1 cellular context compared by ENCODE assay signal in genomic region chr12:48002179-48002601, GRCh38.
TF ChIP-seq lines count a peak whose summit lies in the region.

No MANE protein-coding gene starts in this region.

TF ChIP-seq in HepG2, 621 proteins besides CTCF, POLR2A, EP300 and RAD21 (continues in another document):
- TF ChIP-seq FOXM1 (CRISPR knock-in tag; IDR thresholded peaks at IDR 0.05) (no peak), ZNF674 (CRISPR knock-in tag; IDR thresholded peaks at IDR 0.05; ENCODE audit: low read depth) (no peak), ZSCAN12 (CRISPR knock-in tag; IDR thresholded peaks at IDR 0.05) (no peak), ZHX1 (CRISPR knock-in tag; IDR thresholded peaks at IDR 0.05; ENCODE audit: low read depth) (0 out of 2 replicates have a peak, but pooled peaks have one; percentile 19), KAT7 (CRISPR knock-in tag; IDR thresholded peaks at IDR 0.05; ENCODE audit: borderline replicate concordance) (no peak), PHF5A (CRISPR knock-in tag; IDR thresholded peaks at IDR 0.05; ENCODE audit: low read depth, unreplicated experiment) (no peak), TERF1 (CRISPR knock-in tag; IDR thresholded peaks at IDR 0.05) (no peak), RELA (CRISPR knock-in tag; IDR thresholded peaks at IDR 0.05) (no peak), IRX3 (CRISPR knock-in tag; IDR thresholded peaks at IDR 0.05; ENCODE audit: borderline replicate concordance, low read depth) (no peak), KDM5A (IDR thresholded peaks at IDR 0.05; ENCODE audit: borderline replicate concordance, low read length) (no peak), SP4 (CRISPR knock-in tag; IDR thresholded peaks at IDR 0.05) (no peak), SP5 (CRISPR knock-in tag; IDR thresholded peaks at IDR 0.05; ENCODE audit: borderline replicate concordance, low read depth) (no peak), XRCC5 (optimal IDR thresholded peaks at IDR 0.05; ENCODE audit: low read length) (peak; percentile 23), MXD1 (CRISPR knock-in tag; IDR thresholded peaks at IDR 0.05) (no peak), HOXA3 (CRISPR knock-in tag; IDR thresholded peaks at IDR 0.05) (no peak), TBL1XR1 (IDR thresholded peaks at IDR 0.05; ENCODE audit: borderline replicate concordance, low read length, partially characterized antibody) (no peak), JUN (CRISPR knock-in tag; IDR thresholded peaks at IDR 0.05) (no peak), ADNP (CRISPR knock-in tag; IDR thresholded peaks at IDR 0.05) (no peak), THAP8 (CRISPR knock-in tag; IDR thresholded peaks at IDR 0.05; ENCODE audit: borderline replicate concordance) (no peak), MED13 (CRISPR knock-in tag; IDR thresholded peaks at IDR 0.05) (no peak), LRRFIP1 (CRISPR knock-in tag; conservative IDR thresholded peaks at IDR 0.05) (no peak), STAT6 (CRISPR knock-in tag; IDR thresholded peaks at IDR 0.05; ENCODE audit: borderline replicate concordance) (no peak), ZFY (CRISPR knock-in tag; IDR thresholded peaks at IDR 0.05) (0 out of 2 replicates have a peak, but pooled peaks have one; percentile 10), MTF2 (CRISPR knock-in tag; IDR thresholded peaks at IDR 0.05; ENCODE audit: borderline replicate concordance) (0 out of 2 replicates have a peak, but pooled peaks have one; percentile 14), ZFP37 (CRISPR knock-in tag; IDR thresholded peaks at IDR 0.05; ENCODE audit: borderline replicate concordance) (no peak)
- TF ChIP-seq, protein P1, sequence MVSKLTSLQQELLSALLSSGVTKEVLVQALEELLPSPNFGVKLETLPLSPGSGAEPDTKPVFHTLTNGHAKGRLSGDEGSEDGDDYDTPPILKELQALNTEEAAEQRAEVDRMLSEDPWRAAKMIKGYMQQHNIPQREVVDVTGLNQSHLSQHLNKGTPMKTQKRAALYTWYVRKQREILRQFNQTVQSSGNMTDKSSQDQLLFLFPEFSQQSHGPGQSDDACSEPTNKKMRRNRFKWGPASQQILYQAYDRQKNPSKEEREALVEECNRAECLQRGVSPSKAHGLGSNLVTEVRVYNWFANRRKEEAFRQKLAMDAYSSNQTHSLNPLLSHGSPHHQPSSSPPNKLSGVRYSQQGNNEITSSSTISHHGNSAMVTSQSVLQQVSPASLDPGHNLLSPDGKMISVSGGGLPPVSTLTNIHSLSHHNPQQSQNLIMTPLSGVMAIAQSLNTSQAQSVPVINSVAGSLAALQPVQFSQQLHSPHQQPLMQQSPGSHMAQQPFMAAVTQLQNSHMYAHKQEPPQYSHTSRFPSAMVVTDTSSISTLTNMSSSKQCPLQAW (CRISPR knock-in tag; IDR thresholded peaks at IDR 0.05) = no peak
- TF ChIP-seq, protein P2, sequence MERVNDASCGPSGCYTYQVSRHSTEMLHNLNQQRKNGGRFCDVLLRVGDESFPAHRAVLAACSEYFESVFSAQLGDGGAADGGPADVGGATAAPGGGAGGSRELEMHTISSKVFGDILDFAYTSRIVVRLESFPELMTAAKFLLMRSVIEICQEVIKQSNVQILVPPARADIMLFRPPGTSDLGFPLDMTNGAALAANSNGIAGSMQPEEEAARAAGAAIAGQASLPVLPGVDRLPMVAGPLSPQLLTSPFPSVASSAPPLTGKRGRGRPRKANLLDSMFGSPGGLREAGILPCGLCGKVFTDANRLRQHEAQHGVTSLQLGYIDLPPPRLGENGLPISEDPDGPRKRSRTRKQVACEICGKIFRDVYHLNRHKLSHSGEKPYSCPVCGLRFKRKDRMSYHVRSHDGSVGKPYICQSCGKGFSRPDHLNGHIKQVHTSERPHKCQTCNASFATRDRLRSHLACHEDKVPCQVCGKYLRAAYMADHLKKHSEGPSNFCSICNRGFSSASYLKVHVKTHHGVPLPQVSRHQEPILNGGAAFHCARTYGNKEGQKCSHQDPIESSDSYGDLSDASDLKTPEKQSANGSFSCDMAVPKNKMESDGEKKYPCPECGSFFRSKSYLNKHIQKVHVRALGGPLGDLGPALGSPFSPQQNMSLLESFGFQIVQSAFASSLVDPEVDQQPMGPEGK (CRISPR knock-in tag; IDR thresholded peaks at IDR 0.05) = no peak
- TF ChIP-seq, protein P3, sequence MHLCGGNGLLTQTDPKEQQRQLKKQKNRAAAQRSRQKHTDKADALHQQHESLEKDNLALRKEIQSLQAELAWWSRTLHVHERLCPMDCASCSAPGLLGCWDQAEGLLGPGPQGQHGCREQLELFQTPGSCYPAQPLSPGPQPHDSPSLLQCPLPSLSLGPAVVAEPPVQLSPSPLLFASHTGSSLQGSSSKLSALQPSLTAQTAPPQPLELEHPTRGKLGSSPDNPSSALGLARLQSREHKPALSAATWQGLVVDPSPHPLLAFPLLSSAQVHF (CRISPR knock-in tag; IDR thresholded peaks at IDR 0.05) = no peak
- TF ChIP-seq, protein P4, sequence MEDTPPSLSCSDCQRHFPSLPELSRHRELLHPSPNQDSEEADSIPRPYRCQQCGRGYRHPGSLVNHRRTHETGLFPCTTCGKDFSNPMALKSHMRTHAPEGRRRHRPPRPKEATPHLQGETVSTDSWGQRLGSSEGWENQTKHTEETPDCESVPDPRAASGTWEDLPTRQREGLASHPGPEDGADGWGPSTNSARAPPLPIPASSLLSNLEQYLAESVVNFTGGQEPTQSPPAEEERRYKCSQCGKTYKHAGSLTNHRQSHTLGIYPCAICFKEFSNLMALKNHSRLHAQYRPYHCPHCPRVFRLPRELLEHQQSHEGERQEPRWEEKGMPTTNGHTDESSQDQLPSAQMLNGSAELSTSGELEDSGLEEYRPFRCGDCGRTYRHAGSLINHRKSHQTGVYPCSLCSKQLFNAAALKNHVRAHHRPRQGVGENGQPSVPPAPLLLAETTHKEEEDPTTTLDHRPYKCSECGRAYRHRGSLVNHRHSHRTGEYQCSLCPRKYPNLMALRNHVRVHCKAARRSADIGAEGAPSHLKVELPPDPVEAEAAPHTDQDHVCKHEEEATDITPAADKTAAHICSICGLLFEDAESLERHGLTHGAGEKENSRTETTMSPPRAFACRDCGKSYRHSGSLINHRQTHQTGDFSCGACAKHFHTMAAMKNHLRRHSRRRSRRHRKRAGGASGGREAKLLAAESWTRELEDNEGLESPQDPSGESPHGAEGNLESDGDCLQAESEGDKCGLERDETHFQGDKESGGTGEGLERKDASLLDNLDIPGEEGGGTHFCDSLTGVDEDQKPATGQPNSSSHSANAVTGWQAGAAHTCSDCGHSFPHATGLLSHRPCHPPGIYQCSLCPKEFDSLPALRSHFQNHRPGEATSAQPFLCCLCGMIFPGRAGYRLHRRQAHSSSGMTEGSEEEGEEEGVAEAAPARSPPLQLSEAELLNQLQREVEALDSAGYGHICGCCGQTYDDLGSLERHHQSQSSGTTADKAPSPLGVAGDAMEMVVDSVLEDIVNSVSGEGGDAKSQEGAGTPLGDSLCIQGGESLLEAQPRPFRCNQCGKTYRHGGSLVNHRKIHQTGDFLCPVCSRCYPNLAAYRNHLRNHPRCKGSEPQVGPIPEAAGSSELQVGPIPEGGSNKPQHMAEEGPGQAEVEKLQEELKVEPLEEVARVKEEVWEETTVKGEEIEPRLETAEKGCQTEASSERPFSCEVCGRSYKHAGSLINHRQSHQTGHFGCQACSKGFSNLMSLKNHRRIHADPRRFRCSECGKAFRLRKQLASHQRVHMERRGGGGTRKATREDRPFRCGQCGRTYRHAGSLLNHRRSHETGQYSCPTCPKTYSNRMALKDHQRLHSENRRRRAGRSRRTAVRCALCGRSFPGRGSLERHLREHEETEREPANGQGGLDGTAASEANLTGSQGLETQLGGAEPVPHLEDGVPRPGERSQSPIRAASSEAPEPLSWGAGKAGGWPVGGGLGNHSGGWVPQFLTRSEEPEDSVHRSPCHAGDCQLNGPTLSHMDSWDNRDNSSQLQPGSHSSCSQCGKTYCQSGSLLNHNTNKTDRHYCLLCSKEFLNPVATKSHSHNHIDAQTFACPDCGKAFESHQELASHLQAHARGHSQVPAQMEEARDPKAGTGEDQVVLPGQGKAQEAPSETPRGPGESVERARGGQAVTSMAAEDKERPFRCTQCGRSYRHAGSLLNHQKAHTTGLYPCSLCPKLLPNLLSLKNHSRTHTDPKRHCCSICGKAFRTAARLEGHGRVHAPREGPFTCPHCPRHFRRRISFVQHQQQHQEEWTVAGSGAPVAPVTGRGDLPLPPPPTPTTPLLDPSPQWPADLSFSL (CRISPR knock-in tag; IDR thresholded peaks at IDR 0.05) = no peak
